ENCODE assay signal across 11 cellular contexts in the genomic region with DNA sequence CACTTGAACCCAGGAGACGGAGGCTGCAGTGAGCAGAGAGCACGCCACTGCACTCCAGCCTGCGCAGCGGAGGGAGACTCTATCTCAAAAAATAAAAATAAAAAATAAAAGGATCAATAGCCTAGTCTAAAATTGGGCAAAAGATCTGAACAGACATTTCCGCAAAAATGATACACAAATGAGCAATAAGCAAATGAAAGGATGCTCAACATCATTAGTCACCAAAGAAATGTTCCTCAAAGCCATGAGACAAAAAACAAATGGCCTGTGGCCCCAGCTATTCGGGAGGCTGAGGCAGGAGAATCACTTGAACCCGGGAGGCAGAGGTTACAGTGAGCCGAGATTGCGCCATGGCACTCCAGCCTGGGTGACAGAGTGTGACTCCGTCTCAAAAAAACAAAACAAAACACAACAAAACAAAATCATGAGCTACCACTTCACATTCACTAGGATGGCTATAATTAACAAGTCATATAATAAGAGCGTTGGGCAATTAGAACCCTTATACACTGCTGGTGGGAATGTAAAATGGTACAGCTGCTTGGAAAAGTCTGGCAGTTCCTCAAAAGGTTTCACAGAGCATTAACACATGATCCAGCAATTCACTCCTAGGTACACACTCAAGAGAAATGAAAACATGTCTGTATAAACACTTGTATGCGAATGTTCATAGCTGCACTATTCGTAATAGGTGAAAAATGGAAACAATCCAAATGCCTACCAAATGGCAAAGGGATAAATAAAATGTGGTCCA. TPM values are rescaled to one million over a fixed set of nuclear protein-coding genes. Genes with fewer than 3 reads are reported as not detected.
DNase-seq lines count a peak whose midpoint lies in the region; ATAC-seq and TF ChIP-seq lines count a peak whose summit lies in the region.
"Had no signal": no experiment of that assay in that cellular context is flagged by ENCODE, and none has a peak within 500 bp of the region (broad histone marks: within the 10 kb centered on the region; RNA-seq: fewer than 3 reads in every experiment).

No MANE protein-coding gene starts in this region.

- no peaks in the 10 kb centered on the region for H3K9me3 ChIP-seq in gastrocnemius medialis

- ATAC-seq in gastrocnemius medialis (peak in 1 of 2 donors; percentile 8), HG03439 (IDR thresholded peaks at IDR 0.05; ENCODE audit: unreplicated experiment) (no peak), HG03135 (IDR thresholded peaks at IDR 0.05; ENCODE audit: unreplicated experiment) (no peak), GM21367 (IDR thresholded peaks at IDR 0.05; ENCODE audit: unreplicated experiment) (no peak)

- intact Hi-C loops in gastrocnemius medialis (cut with DNase I; ENCODE audit: low total_unique reads) = loop anchor here (10.0 kb wide), 1 partner anchor 1120 kb away; a partner anchor contains a TSS

- TF ChIP-seq CTCF in brain microvascular endothelial cell (IDR thresholded peaks at IDR 0.05; ENCODE audit: low read depth, low read length, missing control alignments) (no peak), gastrocnemius medialis (IDR thresholded peaks at IDR 0.05 in 4 of 5, conservative IDR thresholded peaks at IDR 0.05 in 1 of 5) (no peak)

- H3K4me3 ChIP-seq in brain microvascular endothelial cell (ENCODE audit: low read depth, low read length) (no peak overlapping the region), gastrocnemius medialis (no peak overlapping the region)

- peak overlapping the region; percentile 99 for H3K27ac ChIP-seq in brain microvascular endothelial cell
- peak overlapping the region; percentile 83 to 98 (median 97) for H3K27ac ChIP-seq in gastrocnemius medialis
- H3K27ac ChIP-seq: HL-60 had no signal

- TF ChIP-seq POLR2A in gastrocnemius medialis (IDR thresholded peaks at IDR 0.05) = no peak

- H3K27me3 ChIP-seq in brain microvascular endothelial cell (replicated peaks) (no peaks in the 10 kb centered on the region), gastrocnemius medialis (no peaks in the 10 kb centered on the region)

- in situ Hi-C loops in brain microvascular endothelial cell (cut with HindIII; ENCODE audit: low pct_ligation_motif_present, low sequenced_read_pairs) (no loop called here), gastrocnemius medialis (cut with MboI; ENCODE audit: low sequenced_read_pairs in 4 of 4) (no loop called here)

- H3K4me1 ChIP-seq in gastrocnemius medialis = peaks cover 44 to 50% of the 10 kb centered on the region in 2 donors

- peak; percentile 10 for DNase-seq in NCI-H510A treated with DMSO at 0.1 percent for 48 hours (lab: John Stamatoyannopoulos, UW)
- DNase-seq in NCI-H510A (lab: John Stamatoyannopoulos, UW) = no peak
- peak; percentile 16 for DNase-seq in NCI-H128 (lab: John Stamatoyannopoulos, UW; ENCODE audit: unreplicated experiment)
- DNase-seq in brain microvascular endothelial cell = no peak
- no peak for DNase-seq in gastrocnemius medialis
- DNase-seq: anterior cingulate cortex, hypothalamus had no signal

- peaks cover 11% of the 10 kb centered on the region for H3K36me3 ChIP-seq in brain microvascular endothelial cell (replicated peaks)
- H3K36me3 ChIP-seq in gastrocnemius medialis = peaks cover 0 to 24% of the 10 kb centered on the region in 2 donors

RNA-seq across cellular contexts. Expression of a gene that starts 3.1 kb away (rescaled TPM):
- total RNA-seq in gastrocnemius medialis = 10 to 100 TPM; 11.7 to 24.0 (median 16.1) TPM

RNA-seq across cellular contexts. Expression of a gene that starts 39.3 kb away (rescaled TPM):
- 10 to 100 TPM; 27.5 to 34.2 (median 31.8) TPM for total RNA-seq in gastrocnemius medialis

Comparison
In these comparisons a context has a peak if more than half of its experiments do, and no peak if none do; other contexts are left out.
1. DNase-seq: peak in NCI-H510A treated with DMSO at 0.1 percent for 48 hours (single experiment) and NCI-H128 (single experiment); none in NCI-H510A (single experiment), brain microvascular endothelial cell (single experiment) and gastrocnemius medialis (0 of 2).